In genomic region chr5:39323542-39323941, GRCh38 we compare ENCODE assay signal across 30 cellular contexts. TPM values are rescaled to one million over a fixed set of nuclear protein-coding genes. Genes with fewer than 3 reads are reported as not detected.
"Had no signal": no experiment of that assay in that cellular context is flagged by ENCODE, and none has a peak within 500 bp of the region (broad histone marks: within the 10 kb centered on the region; RNA-seq: fewer than 3 reads in every experiment).

No MANE protein-coding gene starts in this region.

- FAIRE-seq: islet of Langerhans, kidney had no signal

- H3K4me3 ChIP-seq: left lung, lower lobe of right lung, pancreas, prostate gland, skin epidermis, stomach, testis, thyroid gland, transverse colon, upper lobe of left lung, vagina had no signal

- H3K27ac ChIP-seq: left lung, lower lobe of right lung, pancreas, prostate gland, skin epidermis, stomach, testis, thyroid gland, transverse colon, upper lobe of left lung, vagina had no signal

- H3K4me1 ChIP-seq: left lung, lower lobe of right lung, pancreas, prostate gland, stomach, testis, thyroid gland, transverse colon, upper lobe of left lung, vagina had no signal

- DNase-seq: kidney; left colon; left lung; lower lobe of right lung; mammary epithelial cell; mesenchymal stem cell; naive thymus-derived CD8-positive, alpha-beta T cell; nucleus accumbens; pancreas; posterior cingulate gyrus; retina; right cardiac atrium; stimulated activated CD4-positive, alpha-beta T cell treated with anti-CD3 and anti-CD28 coated beads, Interleukin-12 subunit alpha, Interleukin-12 subunit beta, amount 100 ng/mL, for 4 hours; stimulated activated CD4-positive, alpha-beta T cell treated with anti-CD3 and anti-CD28 coated beads, Interleukin-15, amount 100 ng/mL, for 24 hours; stimulated activated CD4-positive, alpha-beta T cell treated with anti-CD3 and anti-CD28 coated beads, Interleukin-2, amount 100 ng/mL, for 24 hours; stimulated activated CD4-positive, alpha-beta T cell treated with anti-CD3 and anti-CD28 coated beads, Interleukin-4, amount 100 ng/mL, for 1 hour; stimulated activated naive B cell treated with anti-CD40 and anti-IgM and Interleukin-4, amounts not matched to agents 10 μg/mL and 1 μg/mL and 100 μg/mL, for 72 hours; stimulated activated naive CD8-positive, alpha-beta T cell treated with anti-CD3 and anti-CD28 coated beads, Interleukin-15, Interleukin-2, amounts not matched to agents 100 U/mL and 50 U/mL, for 24 hours; stomach; testis; thyroid gland; transverse colon; upper lobe of left lung had no signal

- ATAC-seq: left colon; left lung; lower lobe of right lung; naive thymus-derived CD8-positive, alpha-beta T cell; pancreas; right cardiac atrium; sciatic nerve; stimulated activated naive B cell treated with anti-CD40 and anti-IgM and Interleukin-4, amounts not matched to agents 10 μg/mL and 1 μg/mL and 100 μg/mL, for 72 hours; stimulated activated naive CD8-positive, alpha-beta T cell treated with anti-CD3 and anti-CD28 coated beads, Interleukin-15, Interleukin-2, amounts not matched to agents 100 U/mL and 50 U/mL, for 24 hours had no signal

- H3K9me3 ChIP-seq: left lung, lower lobe of right lung, pancreas, prostate gland, testis, thyroid gland, transverse colon, vagina had no signal

RNA-seq across cellular contexts. Expression of gene C9, which starts 40.8 kb away (rescaled TPM):
- total RNA-seq: left colon; naive thymus-derived CD8-positive, alpha-beta T cell; neural crest cell; prostate gland; sciatic nerve; stomach; thyroid gland; transverse colon; urinary bladder; vagina had no signal
- polyA plus RNA-seq: mammary epithelial cell; naive thymus-derived CD8-positive, alpha-beta T cell; pancreas; right cardiac atrium; stomach had no signal
